ENCODE assay signal across 14 cellular contexts in the genomic region with DNA sequence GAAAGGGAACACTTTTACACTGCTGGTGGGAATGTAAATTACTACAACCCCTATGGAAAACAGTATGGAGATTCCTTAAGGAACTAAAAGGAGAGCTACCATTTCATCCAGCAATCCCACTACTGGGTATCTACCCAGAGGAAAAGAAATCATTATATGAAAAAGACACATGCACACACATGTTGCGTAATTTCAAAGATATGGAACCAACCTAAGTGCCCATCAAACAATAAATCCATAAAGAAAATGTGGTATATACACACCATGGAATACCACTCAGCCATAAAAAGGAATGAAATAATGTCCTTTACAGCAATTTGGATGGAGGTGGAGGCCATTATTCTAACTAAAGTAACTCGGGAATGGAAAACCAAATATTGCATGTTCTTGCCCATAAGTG. TPM values are rescaled to one million over a fixed set of nuclear protein-coding genes. Genes with fewer than 3 reads are reported as not detected.
"Had no signal": no experiment of that assay in that cellular context is flagged by ENCODE, and none has a peak within 500 bp of the region (broad histone marks: within the 10 kb centered on the region; RNA-seq: fewer than 3 reads in every experiment).

No MANE protein-coding gene starts in this region.

RNA-seq across cellular contexts. Expression of a gene that starts 1.2 kb away (rescaled TPM):
- total RNA-seq: activated B cell treated with CpG ODN at 0.5 μM for 24 hours; activated CD4-positive, alpha-beta memory T cell treated with anti-CD3 and anti-CD28 coated beads for 36 hours; activated CD4-positive, alpha-beta memory T cell treated with anti-CD3 and anti-CD28 coated beads, Interleukin-2, amount 10 ng/mL, durations not matched to agents 7 days and 5 days; activated CD4-positive, alpha-beta T cell treated with anti-CD3 and anti-CD28 coated beads for 36 hours; activated CD4-positive, alpha-beta T cell treated with anti-CD3 and anti-CD28 coated beads, Interleukin-2, amount 10 ng/mL, durations not matched to agents 24 days and 14 days; activated CD4-positive, alpha-beta T cell treated with anti-CD3 and anti-CD28 coated beads, Interleukin-2, amount 10 ng/mL, durations not matched to agents 7 days and 5 days; activated CD8-positive, alpha-beta memory T cell treated with anti-CD3 and anti-CD28 coated beads for 36 hours; activated CD8-positive, alpha-beta memory T cell treated with anti-CD3 and anti-CD28 coated beads, Interleukin-2, amount 10 ng/mL, durations not matched to agents 7 days and 5 days; activated CD8-positive, alpha-beta T cell treated with anti-CD3 and anti-CD28 coated beads for 36 hours; activated CD8-positive, alpha-beta T cell treated with anti-CD3 and anti-CD28 coated beads, Interleukin-2, amount 10 ng/mL, durations not matched to agents 7 days and 5 days; T-helper 1 cell treated with Interleukin-12 subunit alpha and Interleukin-12 subunit beta and Interleukin-4 antibody, amounts not matched to agents 30 ng/mL and 1 ng/mL, for 36 hours; T-helper 17 cell; T-helper 2 cell treated with Interferon-gamma antibody and Interleukin-4, amounts not matched to agents 100 ng/mL and 5 ng/mL, for 36 hours; WTC11 had no signal

RNA-seq across cellular contexts. Expression of a gene that starts 34.5 kb away (rescaled TPM):
- total RNA-seq: activated CD4-positive, alpha-beta memory T cell treated with anti-CD3 and anti-CD28 coated beads for 36 hours; activated CD4-positive, alpha-beta memory T cell treated with anti-CD3 and anti-CD28 coated beads, Interleukin-2, amount 10 ng/mL, durations not matched to agents 7 days and 5 days; activated CD4-positive, alpha-beta T cell treated with anti-CD3 and anti-CD28 coated beads for 36 hours; activated CD4-positive, alpha-beta T cell treated with anti-CD3 and anti-CD28 coated beads, Interleukin-2, amount 10 ng/mL, durations not matched to agents 24 days and 14 days; activated CD4-positive, alpha-beta T cell treated with anti-CD3 and anti-CD28 coated beads, Interleukin-2, amount 10 ng/mL, durations not matched to agents 7 days and 5 days; activated CD8-positive, alpha-beta memory T cell treated with anti-CD3 and anti-CD28 coated beads for 36 hours; activated CD8-positive, alpha-beta memory T cell treated with anti-CD3 and anti-CD28 coated beads, Interleukin-2, amount 10 ng/mL, durations not matched to agents 7 days and 5 days; activated CD8-positive, alpha-beta T cell treated with anti-CD3 and anti-CD28 coated beads for 36 hours; activated CD8-positive, alpha-beta T cell treated with anti-CD3 and anti-CD28 coated beads, Interleukin-2, amount 10 ng/mL, durations not matched to agents 7 days and 5 days; T-helper 1 cell treated with Interleukin-12 subunit alpha and Interleukin-12 subunit beta and Interleukin-4 antibody, amounts not matched to agents 30 ng/mL and 1 ng/mL, for 36 hours; T-helper 17 cell; T-helper 2 cell treated with Interferon-gamma antibody and Interleukin-4, amounts not matched to agents 100 ng/mL and 5 ng/mL, for 36 hours; WTC11 had no signal

RNA-seq across cellular contexts. Expression of a gene that starts 50.8 kb away (rescaled TPM):
- total RNA-seq: activated B cell treated with CpG ODN at 0.5 μM for 24 hours; activated CD4-positive, alpha-beta memory T cell treated with anti-CD3 and anti-CD28 coated beads for 36 hours; activated CD4-positive, alpha-beta memory T cell treated with anti-CD3 and anti-CD28 coated beads, Interleukin-2, amount 10 ng/mL, durations not matched to agents 7 days and 5 days; activated CD4-positive, alpha-beta T cell treated with anti-CD3 and anti-CD28 coated beads for 36 hours; activated CD4-positive, alpha-beta T cell treated with anti-CD3 and anti-CD28 coated beads, Interleukin-2, amount 10 ng/mL, durations not matched to agents 24 days and 14 days; activated CD4-positive, alpha-beta T cell treated with anti-CD3 and anti-CD28 coated beads, Interleukin-2, amount 10 ng/mL, durations not matched to agents 7 days and 5 days; activated CD8-positive, alpha-beta memory T cell treated with anti-CD3 and anti-CD28 coated beads for 36 hours; activated CD8-positive, alpha-beta memory T cell treated with anti-CD3 and anti-CD28 coated beads, Interleukin-2, amount 10 ng/mL, durations not matched to agents 7 days and 5 days; activated CD8-positive, alpha-beta T cell treated with anti-CD3 and anti-CD28 coated beads for 36 hours; activated CD8-positive, alpha-beta T cell treated with anti-CD3 and anti-CD28 coated beads, Interleukin-2, amount 10 ng/mL, durations not matched to agents 7 days and 5 days; T-helper 1 cell treated with Interleukin-12 subunit alpha and Interleukin-12 subunit beta and Interleukin-4 antibody, amounts not matched to agents 30 ng/mL and 1 ng/mL, for 36 hours; T-helper 17 cell; T-helper 2 cell treated with Interferon-gamma antibody and Interleukin-4, amounts not matched to agents 100 ng/mL and 5 ng/mL, for 36 hours; WTC11 had no signal

RNA-seq across cellular contexts. Expression of a gene that starts 57.9 kb away (rescaled TPM):
- total RNA-seq: activated B cell treated with CpG ODN at 0.5 μM for 24 hours; activated CD4-positive, alpha-beta memory T cell treated with anti-CD3 and anti-CD28 coated beads for 36 hours; activated CD4-positive, alpha-beta memory T cell treated with anti-CD3 and anti-CD28 coated beads, Interleukin-2, amount 10 ng/mL, durations not matched to agents 7 days and 5 days; activated CD4-positive, alpha-beta T cell treated with anti-CD3 and anti-CD28 coated beads for 36 hours; activated CD4-positive, alpha-beta T cell treated with anti-CD3 and anti-CD28 coated beads, Interleukin-2, amount 10 ng/mL, durations not matched to agents 24 days and 14 days; activated CD4-positive, alpha-beta T cell treated with anti-CD3 and anti-CD28 coated beads, Interleukin-2, amount 10 ng/mL, durations not matched to agents 7 days and 5 days; activated CD8-positive, alpha-beta memory T cell treated with anti-CD3 and anti-CD28 coated beads for 36 hours; activated CD8-positive, alpha-beta memory T cell treated with anti-CD3 and anti-CD28 coated beads, Interleukin-2, amount 10 ng/mL, durations not matched to agents 7 days and 5 days; activated CD8-positive, alpha-beta T cell treated with anti-CD3 and anti-CD28 coated beads for 36 hours; activated CD8-positive, alpha-beta T cell treated with anti-CD3 and anti-CD28 coated beads, Interleukin-2, amount 10 ng/mL, durations not matched to agents 7 days and 5 days; T-helper 1 cell treated with Interleukin-12 subunit alpha and Interleukin-12 subunit beta and Interleukin-4 antibody, amounts not matched to agents 30 ng/mL and 1 ng/mL, for 36 hours; T-helper 17 cell; T-helper 2 cell treated with Interferon-gamma antibody and Interleukin-4, amounts not matched to agents 100 ng/mL and 5 ng/mL, for 36 hours had no signal
